15 cellular contexts compared by ENCODE assay signal in genomic region chr22:21808130-21808529, GRCh38.
"Had no signal": no experiment of that assay in that cellular context is flagged by ENCODE, and none has a peak within 500 bp of the region (broad histone marks: within the 10 kb centered on the region; RNA-seq: fewer than 3 reads in every experiment).

No MANE protein-coding gene starts in this region.

- H3K27ac ChIP-seq: ascending aorta, right lobe of liver, testis, upper lobe of right lung had no signal

- ATAC-seq: right lobe of liver; stimulated activated naive CD8-positive, alpha-beta T cell treated with anti-CD3 and anti-CD28 coated beads, Interleukin-15, amount 100 ng/mL, for 72 hours; upper lobe of right lung had no signal

- H3K4me1 Mint-ChIP-seq: stimulated activated naive CD8-positive, alpha-beta T cell treated with anti-CD3 and anti-CD28 coated beads, Interleukin-15, amount 100 ng/mL, for 72 hours had no signal

- DNase-seq: activated CD4-positive, alpha-beta T cell treated with anti-CD3 and anti-CD28 coated beads, Interleukin-2, amount 10 ng/mL, durations not matched to agents 7 days and 5 days; activated CD4-positive, CD25-positive, alpha-beta regulatory T cell; activated CD8-positive, alpha-beta memory T cell treated with anti-CD3 and anti-CD28 coated beads, Interleukin-2, amount 50 U/mL, for 48 hours; activated naive CD4-positive, alpha-beta T cell treated with Interleukin-2 at 50 U/mL for 16 hours; erythroblast; islet precursor cell; right lobe of liver; stimulated activated CD4-positive, alpha-beta T cell treated with anti-CD3 and anti-CD28 coated beads, Interleukin-4, amount 100 ng/mL, for 4 hours; stimulated activated CD8-positive, alpha-beta memory T cell treated with anti-CD3 and anti-CD28 coated beads, Interleukin-4, amount 100 ng/mL, for 48 hours; stimulated activated naive CD8-positive, alpha-beta T cell treated with anti-CD3 and anti-CD28 coated beads, Interleukin-15, amount 100 ng/mL, for 72 hours; testis; upper lobe of right lung had no signal

- H3K9me3 ChIP-seq: ascending aorta, right lobe of liver, testis, upper lobe of right lung had no signal

- H3K4me3 ChIP-seq: ascending aorta, right lobe of liver, smooth muscle cell, testis, upper lobe of right lung had no signal

- H3K27me3 Mint-ChIP-seq: activated CD4-positive, alpha-beta T cell treated with anti-CD3 and anti-CD28 coated beads, Interleukin-2, amount 10 ng/mL, durations not matched to agents 7 days and 5 days; stimulated activated naive CD8-positive, alpha-beta T cell treated with anti-CD3 and anti-CD28 coated beads, Interleukin-15, amount 100 ng/mL, for 72 hours had no signal

- H3K9me3 Mint-ChIP-seq: activated CD4-positive, alpha-beta T cell treated with anti-CD3 and anti-CD28 coated beads, Interleukin-2, amount 10 ng/mL, durations not matched to agents 7 days and 5 days; stimulated activated naive CD8-positive, alpha-beta T cell treated with anti-CD3 and anti-CD28 coated beads, Interleukin-15, amount 100 ng/mL, for 72 hours; T-helper 1 cell treated with Interleukin-12 subunit alpha and Interleukin-12 subunit beta and Interleukin-4 antibody, amounts not matched to agents 30 μg/mL and 1 μg/mL, for 36 hours had no signal

- H3K4me1 ChIP-seq: testis, upper lobe of right lung had no signal

- H3K4me3 Mint-ChIP-seq: activated CD4-positive, alpha-beta T cell treated with anti-CD3 and anti-CD28 coated beads, Interleukin-2, amount 10 ng/mL, durations not matched to agents 7 days and 5 days; stimulated activated naive CD8-positive, alpha-beta T cell treated with anti-CD3 and anti-CD28 coated beads, Interleukin-15, amount 100 ng/mL, for 72 hours; T-helper 1 cell treated with Interleukin-12 subunit alpha and Interleukin-12 subunit beta and Interleukin-4 antibody, amounts not matched to agents 30 μg/mL and 1 μg/mL, for 36 hours had no signal

- H3K27me3 ChIP-seq: ascending aorta, right lobe of liver, testis, upper lobe of right lung had no signal

- H3K27ac Mint-ChIP-seq: activated CD4-positive, alpha-beta T cell treated with anti-CD3 and anti-CD28 coated beads, Interleukin-2, amount 10 ng/mL, durations not matched to agents 7 days and 5 days; stimulated activated naive CD8-positive, alpha-beta T cell treated with anti-CD3 and anti-CD28 coated beads, Interleukin-15, amount 100 ng/mL, for 72 hours; T-helper 1 cell treated with Interleukin-12 subunit alpha and Interleukin-12 subunit beta and Interleukin-4 antibody, amounts not matched to agents 30 μg/mL and 1 μg/mL, for 36 hours had no signal
